Comparison of ENCODE assay signal across 24 cellular contexts in genomic region chr14:100735271-100735670, GRCh38. TPM values are rescaled to one million over a fixed set of nuclear protein-coding genes. Genes with fewer than 3 reads are reported as not detected.
DNase-seq lines count a peak whose midpoint lies in the region; ATAC-seq and TF ChIP-seq lines count a peak whose summit lies in the region.
"Had no signal": no experiment of that assay in that cellular context is flagged by ENCODE, and none has a peak within 500 bp of the region (broad histone marks: within the 10 kb centered on the region; RNA-seq: fewer than 3 reads in every experiment).

No MANE protein-coding gene starts in this region.

- no peaks in the 10 kb centered on the region for H3K79me1 ChIP-seq in H9 (ENCODE audit: insufficient read depth, low read depth, low read length, poor library complexity, severe bottlenecking)

- no peak for ATAC-seq in GM18517 (IDR thresholded peaks at IDR 0.05; ENCODE audit: unreplicated experiment)
- ATAC-seq: Panc1 had no signal

- H3K36me3 Mint-ChIP-seq in H9 (ENCODE audit: insufficient read depth in 1 of 3, low read depth in 3 of 3) = no peaks in the 10 kb centered on the region; a peak in 1 of 7 replicates
- H3K36me3 Mint-ChIP-seq: CD8-positive, alpha-beta memory T cell had no signal

- TF ChIP-seq EP300 in ovary (IDR thresholded peaks at IDR 0.05) = no peak

- no peak overlapping the region for H3K4me3 Mint-ChIP-seq in H9
- H3K4me3 Mint-ChIP-seq: CD8-positive, alpha-beta memory T cell had no signal

- H3K27ac ChIP-seq in H9 (ENCODE audit: insufficient read length, low read depth, low read length) (no peak overlapping the region), ovary (no peak overlapping the region)
- H3K27ac ChIP-seq: C4-2B, SJCRH30 had no signal

- H2BK120ac ChIP-seq in H9 (ENCODE audit: low read depth, low read length, poor library complexity, severe bottlenecking) = no peak overlapping the region

- no peaks in the 10 kb centered on the region for H4K20me1 ChIP-seq in H9 (ENCODE audit: control insufficient read depth, insufficient read depth, insufficient read length)

- no peak overlapping the region for H3T11ph ChIP-seq in H9 (ENCODE audit: low read length)

- no peak overlapping the region for H3K9ac ChIP-seq in H9 (ENCODE audit: extremely low read depth, insufficient read length, low read length)

- H2AK5ac ChIP-seq in H9 (ENCODE audit: insufficient read length, low read length) = no peak overlapping the region

- no peak overlapping the region for H2BK12ac ChIP-seq in H9 (ENCODE audit: insufficient read length, low read depth, low read length)

- no peak overlapping the region for H4K5ac ChIP-seq in H9 (ENCODE audit: insufficient read length, low read depth, low read length)

- H3K27me3 ChIP-seq in H9 (ENCODE audit: insufficient read depth, low read length) (no peaks in the 10 kb centered on the region), ovary (no peaks in the 10 kb centered on the region)

- DNase-seq in activated effector memory CD4-positive, alpha-beta T cell treated with anti-CD3 and anti-CD28 coated beads, Interleukin-2, amount 50 U/mL, for 16 hours = peak; percentile 14
- DNase-seq in activated effector memory CD4-positive, alpha-beta T cell treated with Interleukin-2 at 50 U/mL for 16 hours = no peak
- peak; percentile 17 for DNase-seq in H9
- DNase-seq in islet precursor cell = peak; percentile 41
- DNase-seq in ovary = peak in 3 of 5 donors; percentile 5 to 29 (median 9)
- DNase-seq in amniotic stem cell (lab: John Stamatoyannopoulos, UW) = no peak
- DNase-seq in SW 1271 (lab: John Stamatoyannopoulos, UW) = no peak
- DNase-seq: AML-193; Calu3; CD8-positive, alpha-beta memory T cell; KBM-7; MM.1S; NCI-H1092; NCI-H1436; NCI-H2029; NCI-H2227 treated with DMSO at 0.1 percent for 48 hours; NCI-H510A; NCI-H774; NK-92 treated with Interleukin-12 subunit alpha and Interleukin-12 subunit beta, amount 100 ng/mL, for 24 hours; SJCRH30 had no signal

- no peak overlapping the region for H4K8ac ChIP-seq in H9 (replicated peaks; ENCODE audit: insufficient read length, low read depth, low read length)

- no peaks in the 10 kb centered on the region for H3K23me2 ChIP-seq in H9 (ENCODE audit: insufficient read length, low read depth, low read length, poor library complexity, severe bottlenecking)

- no peak overlapping the region for H2AFZ ChIP-seq in H9 (ENCODE audit: low read length)

- H2BK5ac ChIP-seq in H9 (ENCODE audit: insufficient read length, low read length) = no peak overlapping the region

- H3K9me3 ChIP-seq in H9 (ENCODE audit: control insufficient read depth, low read depth, low read length) = no peaks in the 10 kb centered on the region
- H3K9me3 ChIP-seq in ovary = no peaks in the 10 kb centered on the region
- H3K9me3 ChIP-seq: SJCRH30 had no signal

- H3K4me1 ChIP-seq in H9 (ENCODE audit: insufficient read depth, low read length) = no peaks in the 10 kb centered on the region; the same call in 1 of the 2 replicates
- peaks cover 6% of the 10 kb centered on the region for H3K4me1 ChIP-seq in ovary (ENCODE audit: insufficient read depth)

- no peak overlapping the region for H3K23ac ChIP-seq in H9 (ENCODE audit: insufficient read length, low read depth, low read length)

- no peak overlapping the region for H3K56ac ChIP-seq in H9 (ENCODE audit: insufficient read length, low read depth, low read length)

- no peak overlapping the region for H3K14ac ChIP-seq in H9 (ENCODE audit: insufficient read depth, low read length)

- TF ChIP-seq CTCF in H9 (conservative IDR thresholded peaks at IDR 0.05) = no peak
- TF ChIP-seq CTCF in ovary (IDR thresholded peaks at IDR 0.05) = no peak

- 100% methylated on average over 2 of the region's 17 CpGs for WGBS in H9 (ENCODE audit: extremely low coverage, insufficient read length, low lambda C conversion rate)
- WGBS in ovary, 3 donors = 94 to 96% (median 94%) methylated on average over 17 of the region's 17 CpGs

- intact Hi-C loops in ovary (cut with DNase I) = no loop called here

- H3K27me3 Mint-ChIP-seq in H9 (ENCODE audit: low read depth) = peaks cover 19% of the 10 kb centered on the region

- no peak overlapping the region for H3K4me3 ChIP-seq in ovary
- H3K4me3 ChIP-seq: SJCRH30 had no signal

- H3K4ac ChIP-seq in H9 (ENCODE audit: low read depth, low read length) = no peak overlapping the region

- H2BK20ac ChIP-seq in H9 (ENCODE audit: low read depth, low read length, poor library complexity, severe bottlenecking) = no peak overlapping the region

- H3K18ac ChIP-seq in H9 (ENCODE audit: insufficient read length, low read depth, low read length) = no peak overlapping the region

- no peak overlapping the region for H4K91ac ChIP-seq in H9 (ENCODE audit: insufficient read length, low read depth, low read length)

- H3K4me2 ChIP-seq in H9 (ENCODE audit: insufficient read depth, insufficient read length, low read length) = no peak overlapping the region

- no peaks in the 10 kb centered on the region for H3K79me2 ChIP-seq in H9 (ENCODE audit: insufficient read depth, low read length)

- no peak overlapping the region; a peak in 1 of 7 replicates for H3K27ac Mint-ChIP-seq in H9
- H3K27ac Mint-ChIP-seq: CD8-positive, alpha-beta memory T cell had no signal

- no peaks in the 10 kb centered on the region; a peak in 1 of 5 replicates for H3K9me3 Mint-ChIP-seq in H9
- H3K9me3 Mint-ChIP-seq: CD8-positive, alpha-beta memory T cell had no signal

- no peaks in the 10 kb centered on the region for H3K36me3 ChIP-seq in ovary
- H3K36me3 ChIP-seq: SJCRH30 had no signal

- H2BK15ac ChIP-seq in H9 (ENCODE audit: low read depth, low read length) = no peak overlapping the region

- TF ChIP-seq POLR2A in ovary (IDR thresholded peaks at IDR 0.05) = no peak

- H3K4me1 Mint-ChIP-seq in H9 = peaks cover 0 to 26% of the 10 kb centered on the region in 2 experiments; a peak in 3 of 4 replicates
- H3K4me1 Mint-ChIP-seq: CD8-positive, alpha-beta memory T cell had no signal

RNA-seq across cellular contexts. Expression of gene DLK1, which starts 8.6 kb away (rescaled TPM):
- 2.8 and 3.2 TPM in 2 replicates for total RNA-seq in H9 (2021)
- 1,000 to 10,000 TPM in 2 of 7 donors, 100 to 1,000 TPM in 4, 10 to 100 TPM in 1; 67.0 to 1,875 (median 133) TPM for total RNA-seq in ovary
- polyA plus RNA-seq in ovary = 100 to 1,000 TPM in 1 of 2 donors, 10 to 100 TPM in 1; 34.2 to 101 TPM
- total RNA-seq: Calu3; CD8-positive, alpha-beta memory T cell; H4 had no signal
- polyA plus RNA-seq: CD8-positive, alpha-beta memory T cell had no signal

Comparison
In these comparisons a context has a peak if more than half of its experiments do, and no peak if none do; other contexts are left out.
1. DNase-seq: peak in activated effector memory CD4-positive, alpha-beta T cell treated with anti-CD3 and anti-CD28 coated beads, Interleukin-2, amount 50 U/mL, for 16 hours (single experiment), H9 (single experiment), islet precursor cell (single experiment) and ovary (3 of 5); none in activated effector memory CD4-positive, alpha-beta T cell treated with Interleukin-2 at 50 U/mL for 16 hours (single experiment), amniotic stem cell (single experiment) and SW 1271 (0 of 2).
2. RNA of gene DLK1, which starts 8.6 kb away (total RNA-seq): 67.0 to 1,875 TPM in ovary; 2.8 to 3.2 TPM in H9; every median in the first group is over 10 times any median in the second.